Comparison of ENCODE assay signal across 1 cellular context in genomic region chr11:30333405-30333804, GRCh38.
TF ChIP-seq lines count a peak whose summit lies in the region.

No MANE protein-coding gene starts in this region.

TF ChIP-seq in GM23338, 12 proteins besides CTCF, POLR2A, EP300 and RAD21 (continued from another document):
- TF ChIP-seq ZNF462 (CRISPR knock-in tag; IDR thresholded peaks at IDR 0.05), result no peak
- no peak for TF ChIP-seq NANOG (IDR thresholded peaks at IDR 0.05; ENCODE audit: borderline replicate concordance)
- no peak for TF ChIP-seq EZH2 (IDR thresholded peaks at IDR 0.05; ENCODE audit: low read depth, unreplicated experiment)
- TF ChIP-seq ZNF331 (CRISPR knock-in tag; IDR thresholded peaks at IDR 0.05; ENCODE audit: low read depth), result no peak
- no peak for TF ChIP-seq ZNF114 (CRISPR knock-in tag; IDR thresholded peaks at IDR 0.05)
- TF ChIP-seq POLR2AphosphoS5 (IDR thresholded peaks at IDR 0.05; ENCODE audit: low read depth), result no peak
TF ChIP-seq in GM23338: peak in this region for 0.
